Comparison of ENCODE assay signal across 27 cellular contexts in genomic region chr10:133008196-133008595, GRCh38.
"Had no signal": no experiment of that assay in that cellular context is flagged by ENCODE, and none has a peak within 500 bp of the region (broad histone marks: within the 10 kb centered on the region; RNA-seq: fewer than 3 reads in every experiment).

No MANE protein-coding gene starts in this region.

- FAIRE-seq: colon, endometrium, islet of Langerhans, keratinocyte had no signal

- H3K27ac ChIP-seq: epithelial cell of prostate, gastrocnemius medialis had no signal

- H3K4me1 ChIP-seq: gastrocnemius medialis had no signal

- DNase-seq: cortex of kidney; effector CD8-positive, alpha-beta T cell; effector memory CD8-positive, alpha-beta T cell; endodermal cell; erythroblast; esophagus squamous epithelium; foreskin fibroblast; foreskin melanocyte; gastrocnemius medialis; glutamatergic neuron; head of caudate nucleus; hippocampal formation; kidney glomerular epithelial cell; left colon; left ventricle myocardium inferior; mammary epithelial cell; mesendoderm; midbrain had no signal

- H3K27me3 ChIP-seq: gastrocnemius medialis had no signal

- ATAC-seq: effector memory CD8-positive, alpha-beta T cell; esophagus mucosa; gastrocnemius medialis; heart right ventricle; left colon; left lobe of liver had no signal

- H3K9me3 ChIP-seq: esophagus squamous epithelium, gastrocnemius medialis, heart right ventricle, left ventricle myocardium inferior had no signal

- H3K4me3 ChIP-seq: esophagus squamous epithelium, gastrocnemius medialis, heart right ventricle, left ventricle myocardium inferior, lung had no signal

- H3K36me3 ChIP-seq: esophagus squamous epithelium, gastrocnemius medialis, heart right ventricle, left ventricle myocardium inferior had no signal
